18 cellular contexts compared by ENCODE assay signal in genomic region chr15:62476163-62476562, GRCh38.
DNase-seq lines count a peak whose midpoint lies in the region; ATAC-seq and TF ChIP-seq lines count a peak whose summit lies in the region.
"Had no signal": no experiment of that assay in that cellular context is flagged by ENCODE, and none has a peak within 500 bp of the region (broad histone marks: within the 10 kb centered on the region; RNA-seq: fewer than 3 reads in every experiment).

No MANE protein-coding gene starts in this region.

- H3K4me1 ChIP-seq in left ventricle myocardium inferior: peaks cover 61% of the 10 kb centered on the region
- peaks cover 52% of the 10 kb centered on the region for H3K4me1 ChIP-seq in psoas muscle
- peaks cover 34% of the 10 kb centered on the region for H3K4me1 ChIP-seq in suprapubic skin

- no peak for DNase-seq in left ventricle myocardium inferior
- no peak for DNase-seq in left cardiac atrium
- DNase-seq in psoas muscle: no peak
- DNase-seq in suprapubic skin (ENCODE audit: low spot score in 2 of 2): no peak
- no peak for DNase-seq in NCI-H226
- no peak for DNase-seq in stimulated activated CD4-positive, alpha-beta T cell treated with anti-CD3 and anti-CD28 coated beads, Interleukin-12 subunit alpha, Interleukin-12 subunit beta, amount 100 ng/mL, for 4 hours
- DNase-seq: AML-193, DMS79 treated with DMSO at 0.1 percent for 48 hours, H7, Karpas-422, NCI-H1048, NCI-H1436 treated with DMSO at 0.1 percent for 48 hours, NCI-H2029, NCI-H526 had no signal

- H3K27ac ChIP-seq in left ventricle myocardium inferior (replicated peaks): peak overlapping the region; percentile 79
- peak overlapping the region; percentile 82 for H3K27ac ChIP-seq in psoas muscle
- peak overlapping the region; percentile 39 for H3K27ac ChIP-seq in suprapubic skin
- H3K27ac ChIP-seq: 22Rv1, HL-60 had no signal

- no peak for TF ChIP-seq CTCF in left ventricle myocardium inferior (IDR thresholded peaks at IDR 0.05; ENCODE audit: borderline replicate concordance)
- no peak for TF ChIP-seq CTCF in psoas muscle (IDR thresholded peaks at IDR 0.05)
- TF ChIP-seq CTCF in suprapubic skin (IDR thresholded peaks at IDR 0.05): no peak

- intact Hi-C loops in left ventricle myocardium inferior (cut with micrococcal nuclease) (no loop called here), left cardiac atrium (cut with DNase I) (no loop called here), psoas muscle (cut with DNase I) (loop anchor here (5.0 kb wide), 2 partner anchors 36 to 84 kb away; partner anchors contain the start of gene TLN2 (in 1 of the 2))

- TF ChIP-seq EP300 in suprapubic skin (IDR thresholded peaks at IDR 0.05): no peak

- H3K4me3 ChIP-seq in left ventricle myocardium inferior (no peak overlapping the region), psoas muscle (no peak overlapping the region), suprapubic skin (no peak overlapping the region)

- no peak for ATAC-seq in left cardiac atrium
- ATAC-seq in psoas muscle: no peak
- ATAC-seq in GM21529 (IDR thresholded peaks at IDR 0.05; ENCODE audit: unreplicated experiment): no peak
- ATAC-seq in GM18502 (IDR thresholded peaks at IDR 0.05; ENCODE audit: poor library complexity, unreplicated experiment): no peak

- H3K27me3 ChIP-seq in left ventricle myocardium inferior (ENCODE audit: low read depth): no peaks in the 10 kb centered on the region
- no peaks in the 10 kb centered on the region for H3K27me3 ChIP-seq in psoas muscle (ENCODE audit: insufficient read depth in 3 of 3, low read length in 2 of 3)
- no peaks in the 10 kb centered on the region for H3K27me3 ChIP-seq in suprapubic skin

- H3K36me3 ChIP-seq in left ventricle myocardium inferior: no peaks in the 10 kb centered on the region
- H3K36me3 ChIP-seq in psoas muscle (ENCODE audit: insufficient read depth in 1 of 2, low read depth in 1 of 2): no peaks in the 10 kb centered on the region
- no peaks in the 10 kb centered on the region for H3K36me3 ChIP-seq in suprapubic skin

- no peak for TF ChIP-seq POLR2A in suprapubic skin (IDR thresholded peaks at IDR 0.05)

- no peaks in the 10 kb centered on the region for H3K9me3 ChIP-seq in left ventricle myocardium inferior (replicated peaks)
- no peaks in the 10 kb centered on the region for H3K9me3 ChIP-seq in psoas muscle
- H3K9me3 ChIP-seq in suprapubic skin: no peaks in the 10 kb centered on the region

- 40 to 71% (median 45%) methylated on average over 9 of the region's 9 CpGs for WGBS in psoas muscle, 3 donors
- 94% methylated on average over 9 of the region's 9 CpGs for WGBS in suprapubic skin

Comparison
In these comparisons a context has a peak if more than half of its experiments do, and no peak if none do; other contexts are left out.
1. intact Hi-C loops: an anchor here in psoas muscle (5.0 kb wide); none called in left ventricle myocardium inferior and left cardiac atrium.